ENCODE assay signal across 3 cellular contexts in genomic region chr9:33660771-33661170, GRCh38.
TF ChIP-seq lines count a peak whose summit lies in the region.

No MANE protein-coding gene starts in this region.

TF ChIP-seq in A549, 52 proteins besides CTCF, POLR2A, EP300 and RAD21:
- TF ChIP-seq MAFK (IDR thresholded peaks at IDR 0.05; ENCODE audit: partially characterized antibody) (peak; percentile 81), JUNB (IDR thresholded peaks at IDR 0.05) (no peak)

TF ChIP-seq in IMR-90, 13 proteins besides CTCF, POLR2A, EP300 and RAD21:
- peak; percentile 82 for TF ChIP-seq MAFK (IDR thresholded peaks at IDR 0.05; ENCODE audit: low read depth, low read length)
- TF ChIP-seq, protein P1, sequence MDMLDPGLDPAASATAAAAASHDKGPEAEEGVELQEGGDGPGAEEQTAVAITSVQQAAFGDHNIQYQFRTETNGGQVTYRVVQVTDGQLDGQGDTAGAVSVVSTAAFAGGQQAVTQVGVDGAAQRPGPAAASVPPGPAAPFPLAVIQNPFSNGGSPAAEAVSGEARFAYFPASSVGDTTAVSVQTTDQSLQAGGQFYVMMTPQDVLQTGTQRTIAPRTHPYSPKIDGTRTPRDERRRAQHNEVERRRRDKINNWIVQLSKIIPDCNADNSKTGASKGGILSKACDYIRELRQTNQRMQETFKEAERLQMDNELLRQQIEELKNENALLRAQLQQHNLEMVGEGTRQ (IDR thresholded peaks at IDR 0.05; ENCODE audit: low read depth, low read length) = no peak

TF ChIP-seq in K562, 482 proteins besides CTCF, POLR2A, EP300 and RAD21:
- TF ChIP-seq ZBTB9 (CRISPR knock-in tag; IDR thresholded peaks at IDR 0.05) (no peak), ZNF696 (CRISPR knock-in tag; conservative IDR thresholded peaks at IDR 0.05) (no peak), MAFF (IDR thresholded peaks at IDR 0.05; ENCODE audit: low read length) (peak; percentile 40), ZNF316 (IDR thresholded peaks at IDR 0.05) (peak; percentile 44), RBM39 (optimal IDR thresholded peaks at IDR 0.05; ENCODE audit: low read depth, low read length) (no peak), HCFC1 (IDR thresholded peaks at IDR 0.05; ENCODE audit: low read depth, low read length) (no peak), ZNF77 (CRISPR knock-in tag; IDR thresholded peaks at IDR 0.05) (no peak), ZBTB7A (IDR thresholded peaks at IDR 0.05; ENCODE audit: borderline replicate concordance, control insufficient read depth, low read depth, low read length) (no peak), TEAD2 (tag; IDR thresholded peaks at IDR 0.05) (no peak), SMARCB1 (IDR thresholded peaks at IDR 0.05; ENCODE audit: insufficient read length, low read depth) (no peak), SAP30 (IDR thresholded peaks at IDR 0.05; ENCODE audit: borderline replicate concordance, insufficient read depth, low read depth, low read length, poor library complexity, severe bottlenecking) (no peak), TARDBP (IDR thresholded peaks at IDR 0.05) (no peak), ZNF589 (CRISPR knock-in tag; IDR thresholded peaks at IDR 0.05; ENCODE audit: low read depth) (no peak), KDM4B (IDR thresholded peaks at IDR 0.05; ENCODE audit: borderline replicate concordance in 2 of 2, low read depth in 1 of 2) (no peak), ZFP1 (CRISPR knock-in tag; IDR thresholded peaks at IDR 0.05) (no peak), MAFK (IDR thresholded peaks at IDR 0.05; ENCODE audit: low read length) (0 out of 2 replicates have a peak, but pooled peaks have one; percentile 37)
- TF ChIP-seq, protein P2, sequence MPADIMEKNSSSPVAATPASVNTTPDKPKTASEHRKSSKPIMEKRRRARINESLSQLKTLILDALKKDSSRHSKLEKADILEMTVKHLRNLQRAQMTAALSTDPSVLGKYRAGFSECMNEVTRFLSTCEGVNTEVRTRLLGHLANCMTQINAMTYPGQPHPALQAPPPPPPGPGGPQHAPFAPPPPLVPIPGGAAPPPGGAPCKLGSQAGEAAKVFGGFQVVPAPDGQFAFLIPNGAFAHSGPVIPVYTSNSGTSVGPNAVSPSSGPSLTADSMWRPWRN (IDR thresholded peaks at IDR 0.05; ENCODE audit: low read depth) = no peak
- TF ChIP-seq, protein P3, sequence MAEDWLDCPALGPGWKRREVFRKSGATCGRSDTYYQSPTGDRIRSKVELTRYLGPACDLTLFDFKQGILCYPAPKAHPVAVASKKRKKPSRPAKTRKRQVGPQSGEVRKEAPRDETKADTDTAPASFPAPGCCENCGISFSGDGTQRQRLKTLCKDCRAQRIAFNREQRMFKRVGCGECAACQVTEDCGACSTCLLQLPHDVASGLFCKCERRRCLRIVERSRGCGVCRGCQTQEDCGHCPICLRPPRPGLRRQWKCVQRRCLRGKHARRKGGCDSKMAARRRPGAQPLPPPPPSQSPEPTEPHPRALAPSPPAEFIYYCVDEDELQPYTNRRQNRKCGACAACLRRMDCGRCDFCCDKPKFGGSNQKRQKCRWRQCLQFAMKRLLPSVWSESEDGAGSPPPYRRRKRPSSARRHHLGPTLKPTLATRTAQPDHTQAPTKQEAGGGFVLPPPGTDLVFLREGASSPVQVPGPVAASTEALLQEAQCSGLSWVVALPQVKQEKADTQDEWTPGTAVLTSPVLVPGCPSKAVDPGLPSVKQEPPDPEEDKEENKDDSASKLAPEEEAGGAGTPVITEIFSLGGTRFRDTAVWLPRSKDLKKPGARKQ (CRISPR knock-in tag; IDR thresholded peaks at IDR 0.05) = no peak
